In the genomic region with DNA sequence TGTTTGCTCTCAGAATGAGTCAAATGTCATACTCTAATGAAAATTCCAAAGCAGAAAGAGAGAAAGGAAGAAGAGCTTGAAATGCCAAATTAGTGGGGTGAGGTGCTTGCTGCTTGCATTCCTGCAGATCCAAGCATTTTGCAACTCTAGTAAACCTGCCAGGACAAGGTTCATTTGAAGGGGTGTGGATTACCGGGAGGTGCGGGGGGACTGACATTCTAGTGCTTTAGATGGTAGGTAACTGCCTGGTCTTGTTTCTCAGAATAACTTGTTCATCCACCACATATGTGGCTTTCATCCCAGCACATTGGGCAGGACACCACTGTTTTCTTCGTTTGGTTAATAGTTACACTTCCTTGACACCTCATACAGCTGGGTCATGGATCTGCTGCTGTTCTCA, we compare ENCODE assay signal across 9 cellular contexts.
DNase-seq lines count a peak whose midpoint lies in the region; ATAC-seq and TF ChIP-seq lines count a peak whose summit lies in the region.
"Had no signal": no experiment of that assay in that cellular context is flagged by ENCODE, and none has a peak within 500 bp of the region (broad histone marks: within the 10 kb centered on the region; RNA-seq: fewer than 3 reads in every experiment).

No MANE protein-coding gene starts in this region.

- no peak for TF ChIP-seq POLR2A in IMR-90 (IDR thresholded peaks at IDR 0.05; ENCODE audit: low read depth, low read length)

- peak overlapping the region; percentile 87 for H2BK120ac ChIP-seq in IMR-90 (ENCODE audit: low read depth, low read length)

- POLR2A ChIA-PET in IMR-90 (lab: Charles Lee; ENCODE audit: unreplicated experiment), result no interaction called here

- H2AK9ac ChIP-seq in IMR-90 (replicated peaks; ENCODE audit: low read depth, low read length, poor library complexity), result no peak overlapping the region

- H2AFZ ChIP-seq in IMR-90 (replicated peaks; ENCODE audit: low read length, poor library complexity), result no peak overlapping the region

- H3K36me3 ChIP-seq in IMR-90 (ENCODE audit: control insufficient read depth, insufficient read depth, low read length), result no peaks in the 10 kb centered on the region

- dilution Hi-C loops in IMR-90 (cut with HindIII; ENCODE audit: low sequenced_read_pairs, unreplicated experiment), result no loop called here

- in situ Hi-C loops in IMR-90 (cut with MboI; ENCODE audit: low sequenced_read_pairs), result loop anchor here (25.0 kb wide), 1 partner anchor 961 kb away; no protein-coding TSS in a partner anchor

- peak overlapping the region; percentile 93 for H4K91ac ChIP-seq in IMR-90 (ENCODE audit: insufficient read depth, low read depth, low read length)

- no TSS peak for BruUV-seq in IMR-90 (replicated peaks; lab: Mats Ljungman, UMichigan)

- H2BK5ac ChIP-seq in IMR-90 (ENCODE audit: low read depth, low read length, poor library complexity, severe bottlenecking), result peak overlapping the region; percentile 87

- H3K4me3 ChIP-seq in IMR-90 (ENCODE audit: insufficient read depth, low read depth, low read length), result no peak overlapping the region

- DNase-seq in IMR-90, result no peak
- peak in 1 of 2 donors; percentile 38 for DNase-seq in left colon
- DNase-seq in superior temporal gyrus (ENCODE audit: extremely low spot score), result peak; percentile 68
- no peak for DNase-seq in NCI-H1436 (lab: John Stamatoyannopoulos, UW)
- no peak for DNase-seq in medulla oblongata (ENCODE audit: extremely low spot score)
- DNase-seq: NCI-H2081 had no signal

- no CpG with 5 or more reads among the region's 3 CpGs for WGBS in IMR-90 (ENCODE audit: extremely low coverage in 2 of 2, insufficient read length in 1 of 2), 2 experiments

- TF ChIP-seq RAD21 in IMR-90 (IDR thresholded peaks at IDR 0.05; ENCODE audit: low read length), result no peak

- peak overlapping the region; percentile 46; the same call in 1 of the 2 replicates for H2AK5ac ChIP-seq in IMR-90 (ENCODE audit: low read depth, low read length)

- peak overlapping the region; percentile 88 for H3K14ac ChIP-seq in IMR-90 (replicated peaks; ENCODE audit: low read depth, low read length)

- peak overlapping the region; percentile 77 for H3K4me2 ChIP-seq in IMR-90 (ENCODE audit: low read depth, low read length)

- peak; percentile 6 for ATAC-seq in IMR-90 (ENCODE audit: low read depth)
- ATAC-seq in left colon, result peak; percentile 41
- ATAC-seq in GM21423 (IDR thresholded peaks at IDR 0.05; ENCODE audit: unreplicated experiment), result no peak
- ATAC-seq in HG03442 (IDR thresholded peaks at IDR 0.05; ENCODE audit: unreplicated experiment), result no peak

- H3K23ac ChIP-seq in IMR-90 (ENCODE audit: low read depth, low read length), result peak overlapping the region; percentile 34; the same call in 1 of the 2 replicates

- H4K20me1 ChIP-seq in IMR-90 (ENCODE audit: insufficient read depth, low read length), result no peaks in the 10 kb centered on the region

- no peaks in the 10 kb centered on the region for H3K9me3 ChIP-seq in IMR-90 (ENCODE audit: control insufficient read depth, insufficient read depth, low read length)

- H3K4ac ChIP-seq in IMR-90 (ENCODE audit: low read depth, low read length), result peak overlapping the region; percentile 87

- H3K27me3 ChIP-seq in IMR-90 (ENCODE audit: control insufficient read depth, insufficient read depth, low read length), result no peaks in the 10 kb centered on the region

- no peak for TF ChIP-seq CTCF in IMR-90 (conservative IDR thresholded peaks at IDR 0.05; ENCODE audit: low read depth, low read length)

- H3K79me1 ChIP-seq in IMR-90 (ENCODE audit: low read depth in 1 of 2, low read length in 2 of 2), result no peaks in the 10 kb centered on the region

- peaks cover 13% of the 10 kb centered on the region for H3K9me1 ChIP-seq in IMR-90 (ENCODE audit: insufficient read depth, low read length)

- peak overlapping the region; percentile 79 to 88; a peak in 3 of 4 replicates for H4K8ac ChIP-seq in IMR-90 (ENCODE audit: low read depth in 2 of 2, low read length in 2 of 2)

- peaks cover 25% of the 10 kb centered on the region for H3K4me1 ChIP-seq in IMR-90 (ENCODE audit: control insufficient read depth, insufficient read depth, low read length)

- peak overlapping the region; percentile 74; the same call in 2 of the 3 replicates for H2BK15ac ChIP-seq in IMR-90 (ENCODE audit: low read depth, low read length)

- intact Hi-C loops in IMR-90 (cut with micrococcal nuclease) (loop anchor here (5.0 to 10.0 kb wide), 2 partner anchors 271 to 549 kb away; a partner anchor contains a TSS), left colon (cut with DNase I, micrococcal nuclease) (loop anchor here in 1 of 2 donors (10.0 kb wide), 1 partner anchor 399 kb away; a partner anchor contains a TSS)

- H3K27ac ChIP-seq in IMR-90 (ENCODE audit: insufficient read depth, low read length), result peak overlapping the region; percentile 99
- H3K27ac ChIP-seq in cingulate gyrus (ENCODE audit: low read depth, low read length), result peak overlapping the region; percentile 96

- peak overlapping the region; percentile 92 for H3K18ac ChIP-seq in IMR-90 (ENCODE audit: low read depth, low read length)

- peak overlapping the region; percentile 88 for H2BK20ac ChIP-seq in IMR-90 (ENCODE audit: low read depth, low read length)

- H3K9ac ChIP-seq in IMR-90 (ENCODE audit: low read depth, low read length), result peak overlapping the region; percentile 81; the same call in 1 of the 2 replicates

- peak overlapping the region; percentile 76; the same call in 1 of the 2 replicates for H3K56ac ChIP-seq in IMR-90 (ENCODE audit: extremely low read depth, insufficient read depth, low read length)

- peak overlapping the region; percentile 68 for H4K5ac ChIP-seq in IMR-90 (ENCODE audit: low read depth, low read length)

- CTCF ChIA-PET in IMR-90 (lab: Yijun Ruan, JAX), result interaction anchor here (0.8 to 2.2 kb wide), 4 partner anchors 37 to 87 kb away, joined by 3 to 9 read pairs (median 4); no protein-coding TSS in a partner anchor

TF ChIP-seq in IMR-90, 13 proteins besides CTCF, POLR2A, EP300 and RAD21:
- TF ChIP-seq MXI1 (IDR thresholded peaks at IDR 0.05; ENCODE audit: borderline replicate concordance, low read depth, low read length), result no peak
- TF ChIP-seq FOS (IDR thresholded peaks at IDR 0.05; ENCODE audit: low read depth, low read length), result no peak
- no peak for TF ChIP-seq BHLHE40 (IDR thresholded peaks at IDR 0.05; ENCODE audit: low read depth, low read length)
- TF ChIP-seq CEBPB (IDR thresholded peaks at IDR 0.05; ENCODE audit: low read depth, low read length), result no peak
- no peak for TF ChIP-seq SMC3 (IDR thresholded peaks at IDR 0.05; ENCODE audit: low read depth, low read length)
- no peak for TF ChIP-seq NFE2L2 (IDR thresholded peaks at IDR 0.05; ENCODE audit: low read depth, low read length)
- no peak for TF ChIP-seq MAZ (IDR thresholded peaks at IDR 0.05; ENCODE audit: borderline replicate concordance, low read depth, low read length)
- TF ChIP-seq, protein P1, sequence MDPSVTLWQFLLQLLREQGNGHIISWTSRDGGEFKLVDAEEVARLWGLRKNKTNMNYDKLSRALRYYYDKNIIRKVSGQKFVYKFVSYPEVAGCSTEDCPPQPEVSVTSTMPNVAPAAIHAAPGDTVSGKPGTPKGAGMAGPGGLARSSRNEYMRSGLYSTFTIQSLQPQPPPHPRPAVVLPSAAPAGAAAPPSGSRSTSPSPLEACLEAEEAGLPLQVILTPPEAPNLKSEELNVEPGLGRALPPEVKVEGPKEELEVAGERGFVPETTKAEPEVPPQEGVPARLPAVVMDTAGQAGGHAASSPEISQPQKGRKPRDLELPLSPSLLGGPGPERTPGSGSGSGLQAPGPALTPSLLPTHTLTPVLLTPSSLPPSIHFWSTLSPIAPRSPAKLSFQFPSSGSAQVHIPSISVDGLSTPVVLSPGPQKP (IDR thresholded peaks at IDR 0.05; ENCODE audit: borderline replicate concordance, low read depth, low read length), result no peak
- no peak for TF ChIP-seq MAFK (IDR thresholded peaks at IDR 0.05; ENCODE audit: low read depth, low read length)
- TF ChIP-seq RFX5 (IDR thresholded peaks at IDR 0.05; ENCODE audit: low read depth, low read length), result no peak
- no peak for TF ChIP-seq RCOR1 (IDR thresholded peaks at IDR 0.05; ENCODE audit: insufficient replicate concordance, low read length)
- TF ChIP-seq CHD1 (IDR thresholded peaks at IDR 0.05; ENCODE audit: low read depth, low read length), result no peak
- TF ChIP-seq, protein P2, sequence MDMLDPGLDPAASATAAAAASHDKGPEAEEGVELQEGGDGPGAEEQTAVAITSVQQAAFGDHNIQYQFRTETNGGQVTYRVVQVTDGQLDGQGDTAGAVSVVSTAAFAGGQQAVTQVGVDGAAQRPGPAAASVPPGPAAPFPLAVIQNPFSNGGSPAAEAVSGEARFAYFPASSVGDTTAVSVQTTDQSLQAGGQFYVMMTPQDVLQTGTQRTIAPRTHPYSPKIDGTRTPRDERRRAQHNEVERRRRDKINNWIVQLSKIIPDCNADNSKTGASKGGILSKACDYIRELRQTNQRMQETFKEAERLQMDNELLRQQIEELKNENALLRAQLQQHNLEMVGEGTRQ (IDR thresholded peaks at IDR 0.05; ENCODE audit: low read depth, low read length), result no peak

Comparison
In these comparisons a context has a peak if more than half of its experiments do, and no peak if none do; other contexts are left out.
1. ATAC-seq: peak in IMR-90 (single experiment) and left colon (single experiment); none in GM21423 (single experiment) and HG03442 (single experiment).